8 cellular contexts compared by ENCODE assay signal in genomic region chr19:2329162-2329505, GRCh38. TPM values are rescaled to one million over a fixed set of nuclear protein-coding genes. Genes with fewer than 3 reads are reported as not detected.
DNase-seq lines count a peak whose midpoint lies in the region; TF ChIP-seq lines count a peak whose summit lies in the region.

No MANE protein-coding gene starts in this region.

- H3K4me3 ChIP-seq in Caco-2 (ENCODE audit: low read depth, low read length) (peak overlapping the region; percentile 95), OCI-LY7 (ENCODE audit: low read depth, low read length, poor library complexity, severe bottlenecking) (peak overlapping the region; percentile 89), epithelial cell of proximal tubule (ENCODE audit: low read depth, low read length) (peak overlapping the region; percentile 98)

- H3K4me1 Mint-ChIP-seq in Caco-2 (ENCODE audit: low read depth, unreplicated experiment), result peaks cover 30% of the 10 kb centered on the region
- H3K4me1 Mint-ChIP-seq in osteocyte (ENCODE audit: unreplicated experiment), result peaks cover 46% of the 10 kb centered on the region

- POLR2A ChIA-PET in Caco-2 (lab: Charles Lee), result no interaction called here
- POLR2A ChIA-PET in OCI-LY7 (lab: Charles Lee), result no interaction called here

- TF ChIP-seq CTCF in Caco-2 (IDR thresholded peaks at IDR 0.05; ENCODE audit: insufficient read depth in 1 of 2, low read depth in 1 of 2, low read length in 1 of 2, severe bottlenecking in 1 of 2, unreplicated experiment in 1 of 2) (no peak), OCI-LY7 (conservative IDR thresholded peaks at IDR 0.05; ENCODE audit: low read length) (no peak), epithelial cell of proximal tubule (conservative IDR thresholded peaks at IDR 0.05; ENCODE audit: low read depth, low read length) (no peak), osteocyte (IDR thresholded peaks at IDR 0.05) (no peak)

- H3K27me3 Mint-ChIP-seq in Caco-2 (ENCODE audit: insufficient read depth, unreplicated experiment), result no peaks in the 10 kb centered on the region
- H3K27me3 Mint-ChIP-seq in osteocyte (ENCODE audit: unreplicated experiment), result no peaks in the 10 kb centered on the region

- BruUV-seq in Caco-2 (replicated peaks; lab: Mats Ljungman, UMichigan) (TSS peak; percentile 43), OCI-LY7 (replicated peaks; lab: Mats Ljungman, UMichigan) (no TSS peak)

- H3K27ac Mint-ChIP-seq in Caco-2 (ENCODE audit: unreplicated experiment), result peak overlapping the region; percentile 94
- H3K27ac Mint-ChIP-seq in osteocyte (ENCODE audit: unreplicated experiment), result peak overlapping the region; percentile 58

- peaks cover 31% of the 10 kb centered on the region for H3K4me1 ChIP-seq in Caco-2
- peaks cover 71% of the 10 kb centered on the region for H3K4me1 ChIP-seq in OCI-LY7 (ENCODE audit: insufficient read depth, low read length, poor library complexity, severe bottlenecking)

- intact Hi-C loops in Caco-2 (cut with micrococcal nuclease; ENCODE audit: unreplicated experiment), result no loop called here
- intact Hi-C loops in OCI-LY7 (cut with micrococcal nuclease; ENCODE audit: unreplicated experiment), result loop anchor here (2.0 kb wide), 2 partner anchors 56 to 62 kb away; no protein-coding TSS in a partner anchor

- H3K36me3 Mint-ChIP-seq in Caco-2 (ENCODE audit: insufficient read depth, unreplicated experiment) (peaks cover 58% of the 10 kb centered on the region), osteocyte (ENCODE audit: unreplicated experiment) (peaks cover 12% of the 10 kb centered on the region)

- H3K9me3 ChIP-seq in Caco-2 (no peaks in the 10 kb centered on the region), OCI-LY7 (ENCODE audit: low read length) (peaks cover 5% of the 10 kb centered on the region; the same call in 1 of the 2 replicates)

- DNase-seq in Caco-2 (no peak), OCI-LY7 (ENCODE audit: low spot score) (no peak), epithelial cell of proximal tubule (ENCODE audit: low read depth) (no peak), osteocyte (ENCODE audit: extremely low spot score, unreplicated experiment) (no peak), pons (ENCODE audit: low spot score) (no peak), NCI-H526 treated with DMSO at 0.1 percent for 48 hours (lab: John Stamatoyannopoulos, UW) (no peak), HUDEP-2 (lab: John Stamatoyannopoulos, UW; ENCODE audit: unreplicated experiment in 76 of 76) (no peak), SIG-M5 (lab: John Stamatoyannopoulos, UW) (no peak)

- peak overlapping the region; percentile 70 for H3K27ac ChIP-seq in OCI-LY7 (ENCODE audit: low read depth, low read length, poor library complexity, severe bottlenecking)

- H2AFZ ChIP-seq in OCI-LY7 (ENCODE audit: low read length), result no peak overlapping the region

- H3K9me2 ChIP-seq in OCI-LY7 (ENCODE audit: insufficient read depth, low read length), result no peaks in the 10 kb centered on the region

- H3K9me3 Mint-ChIP-seq in Caco-2 (ENCODE audit: unreplicated experiment), result no peaks in the 10 kb centered on the region
- H3K9me3 Mint-ChIP-seq in osteocyte (ENCODE audit: unreplicated experiment), result no peaks in the 10 kb centered on the region

- peaks cover 74% of the 10 kb centered on the region for H3K79me2 ChIP-seq in OCI-LY7 (ENCODE audit: insufficient read depth, low read depth, low read length)

- H3K4me3 Mint-ChIP-seq in Caco-2 (ENCODE audit: unreplicated experiment), result peak overlapping the region; percentile 87
- peak overlapping the region; percentile 79 for H3K4me3 Mint-ChIP-seq in osteocyte (ENCODE audit: unreplicated experiment)

- H3K27me3 ChIP-seq in Caco-2 (replicated peaks; ENCODE audit: control insufficient read depth, insufficient read depth, low read length), result no peaks in the 10 kb centered on the region

- CTCF ChIA-PET in Caco-2 (lab: Charles Lee) (no interaction called here), OCI-LY7 (lab: Charles Lee; ENCODE audit: unreplicated experiment) (no interaction called here)

- H3K36me3 ChIP-seq in Caco-2 (ENCODE audit: control insufficient read depth, insufficient read depth, low read length) (peaks cover 3% of the 10 kb centered on the region), OCI-LY7 (ENCODE audit: insufficient read depth, low read length) (peaks cover 40% of the 10 kb centered on the region)

- H4K20me1 ChIP-seq in OCI-LY7 (ENCODE audit: insufficient read depth, low read length), result no peaks in the 10 kb centered on the region; the same call in 1 of the 2 replicates

- peak overlapping the region; percentile 95 for H3K4me2 ChIP-seq in OCI-LY7 (ENCODE audit: low read length)

RNA-seq across cellular contexts. Expression of gene SPPL2B, which starts 0.7 kb away (rescaled TPM):
- total RNA-seq in Caco-2 (2022), result 90.6 and 92.3 TPM in 2 replicates
- 96.9 and 106 TPM in 2 replicates for total RNA-seq in OCI-LY7 (2014; rRNA removed; shearing (Covaris generic))
- 185 and 191 TPM in 2 replicates for total RNA-seq in OCI-LY7 (2022)
- 25.8 and 30.6 TPM in 2 replicates for total RNA-seq in epithelial cell of proximal tubule
- 75.9 and 77.0 TPM in 2 replicates for total RNA-seq in osteocyte

RNA-seq across cellular contexts. Expression of gene LSM7, which starts 0.7 kb away (rescaled TPM):
- total RNA-seq in Caco-2 (2022) (141 and 152 TPM in 2 replicates), OCI-LY7 (2022) (164 and 170 TPM in 2 replicates), epithelial cell of proximal tubule (352 and 409 TPM in 2 replicates), osteocyte (77.8 and 81.7 TPM in 2 replicates)
- total RNA-seq in OCI-LY7 (2014; rRNA removed; shearing (Covaris generic)), result 288 and 321 TPM in 2 replicates

RNA-seq across cellular contexts. Expression of gene LINGO3, which starts 21.2 kb away (rescaled TPM):
- total RNA-seq in Caco-2 (2022) (1.3 and 1.4 TPM in 2 replicates), OCI-LY7 (2022) (0.13 and 0.17 TPM in 2 replicates), epithelial cell of proximal tubule (not detected in 2 replicates), osteocyte (0.37 and 0.54 TPM in 2 replicates)
- 0.33 and 0.38 TPM in 2 replicates for total RNA-seq in OCI-LY7 (2014; rRNA removed; shearing (Covaris generic))

RNA-seq across cellular contexts. Expression of gene TMPRSS9, which starts 30.9 kb away (rescaled TPM):
- total RNA-seq in Caco-2 (2022) (0.49 and 0.66 TPM in 2 replicates), OCI-LY7 (2022) (0.28 TPM in 1 of 2 replicates, not detected in the other), epithelial cell of proximal tubule (not detected in 2 replicates), osteocyte (0.08 TPM in 1 of 2 replicates, not detected in the other)
- 0.44 TPM in 1 of 2 replicates, not detected in the other for total RNA-seq in OCI-LY7 (2014; rRNA removed; shearing (Covaris generic))

RNA-seq across cellular contexts. Expression of gene PEAK3, which starts 47.2 kb away (rescaled TPM):
- total RNA-seq in Caco-2 (2022) (not detected in 2 replicates), OCI-LY7 (2022) (0.18 TPM in 1 of 2 replicates, not detected in the other), epithelial cell of proximal tubule (not detected in 2 replicates), osteocyte (0.44 and 0.51 TPM in 2 replicates)
- total RNA-seq in OCI-LY7 (2014; rRNA removed; shearing (Covaris generic)), result not detected in 2 replicates
